8 cellular contexts compared by ENCODE assay signal in the genomic region with DNA sequence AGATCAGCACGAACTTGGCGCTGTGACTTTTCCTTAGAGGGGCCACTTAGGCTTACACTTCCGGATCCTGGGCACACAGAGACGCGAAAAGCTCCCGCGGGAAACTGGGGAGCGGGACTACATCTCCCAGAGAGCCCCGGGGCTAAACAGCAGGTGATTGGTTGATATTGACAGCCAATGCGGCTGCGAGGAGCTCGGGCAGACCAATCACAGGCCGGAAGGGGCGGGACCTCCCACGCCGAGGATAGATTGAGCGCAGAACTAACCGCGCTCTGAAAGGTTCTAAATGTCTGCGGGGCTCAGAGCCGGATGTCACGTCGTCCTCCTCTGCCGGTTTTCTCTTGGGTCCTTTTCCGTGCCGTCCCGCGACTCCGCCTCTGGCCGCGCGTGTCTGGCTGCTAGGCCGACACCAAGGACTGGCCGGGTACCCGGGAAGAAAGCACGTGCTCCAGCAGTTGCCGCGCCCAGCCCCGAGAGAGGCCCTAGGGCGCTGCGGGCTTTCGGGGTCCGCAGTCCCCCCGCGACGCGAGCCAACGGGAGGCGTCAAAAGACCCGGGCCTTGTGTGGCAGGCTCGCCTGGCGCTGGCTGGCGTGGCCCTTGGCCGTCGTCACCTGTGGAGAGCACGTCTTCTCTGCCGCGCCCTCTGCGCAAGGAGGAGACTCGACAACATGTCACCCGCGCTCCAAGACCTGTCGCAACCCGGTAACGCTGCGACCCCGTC. TPM values are rescaled to one million over a fixed set of nuclear protein-coding genes. Genes with fewer than 3 reads are reported as not detected.
DNase-seq lines count a peak whose midpoint lies in the region; ATAC-seq, FAIRE-seq and TF ChIP-seq lines count a peak whose summit lies in the region.

MTR (plus strand) TSS at position 258 of the 722 bp plus-strand sequence; CDS start at position 670, 412 bp downstream.

- BruUV-seq in OCI-LY7 (replicated peaks; lab: Mats Ljungman, UMichigan), result no TSS peak
- TSS peak; percentile 55 for BruUV-seq in endothelial cell of umbilical vein (replicated peaks; lab: Mats Ljungman, UMichigan)

- H3K4me2 ChIP-seq in OCI-LY7 (ENCODE audit: low read length) (peak within 1 kb of the TSS; percentile 80), endothelial cell of umbilical vein (ENCODE audit: insufficient read depth, low read length) (peak within 1 kb of the TSS; percentile 98)

- TF ChIP-seq POLR2A in endothelial cell of umbilical vein (IDR thresholded peaks at IDR 0.05; ENCODE audit: low read depth, low read length), result peak; percentile 89

- no peaks in the 10 kb centered on the region for H3K9me1 ChIP-seq in endothelial cell of umbilical vein (replicated peaks; ENCODE audit: control insufficient read depth, extremely low read depth, insufficient read depth, low read length)

- H3K9ac ChIP-seq in endothelial cell of umbilical vein (replicated peaks; ENCODE audit: extremely low read depth, insufficient read depth, low read length), result peak within 1 kb of the TSS; percentile 68

- TF ChIP-seq CTCF in D721Med (IDR thresholded peaks at IDR 0.05; ENCODE audit: insufficient read depth, missing control alignments), result no peak
- no peak for TF ChIP-seq CTCF in OCI-LY7 (conservative IDR thresholded peaks at IDR 0.05; ENCODE audit: low read length)
- no peak for TF ChIP-seq CTCF in endothelial cell of umbilical vein (IDR thresholded peaks at IDR 0.05; ENCODE audit: extremely low read depth in 1 of 2, insufficient read depth in 1 of 2, low read depth in 1 of 2, low read length in 2 of 2)

- POLR2A ChIA-PET in OCI-LY7 (lab: Charles Lee), result interaction anchor here (0.6 to 3.5 kb wide), 13 partner anchors 9 to 695 kb away, joined by 3 to 20 read pairs (median 4); partner anchors contain the start of gene HEATR1
- POLR2A ChIA-PET in endothelial cell of umbilical vein (lab: Charles Lee), result interaction anchor here (1.2 kb wide), 1 partner anchor 191 kb away, joined by 8 read pairs; the partner anchor contains the start of gene HEATR1

- H4K20me1 ChIP-seq in OCI-LY7 (ENCODE audit: insufficient read depth, low read length), result peaks cover 5% of the 10 kb centered on the region; the same call in 1 of the 2 replicates
- no peaks in the 10 kb centered on the region for H4K20me1 ChIP-seq in endothelial cell of umbilical vein (replicated peaks; ENCODE audit: control insufficient read depth, extremely low read depth, insufficient read depth, low read length)

- peaks cover 49% of the 10 kb centered on the region for H3K79me2 ChIP-seq in OCI-LY7 (ENCODE audit: insufficient read depth, low read depth, low read length)
- peaks cover 25% of the 10 kb centered on the region for H3K79me2 ChIP-seq in endothelial cell of umbilical vein (ENCODE audit: control insufficient read depth, insufficient read depth, low read length)

- FAIRE-seq in D721Med (lab: Jason Lieb, UNC), result peak; percentile 44
- FAIRE-seq in endothelial cell of umbilical vein (lab: Jason Lieb, UNC), result peak; percentile 95

- intact Hi-C loops in OCI-LY7 (cut with micrococcal nuclease; ENCODE audit: unreplicated experiment) (loop anchor here (1.0 to 5.0 kb wide), 3 partner anchors 191 to 928 kb away; partner anchors contain the start of genes ERO1B, HEATR1 and LYST), endothelial cell of umbilical vein (cut with micrococcal nuclease) (loop anchor here (1.0 to 5.0 kb wide), 7 partner anchors 61 to 653 kb away; partner anchors contain the start of genes ACTN2, ERO1B, GPR137B and HEATR1)

- H3K36me3 ChIP-seq in OCI-LY7 (ENCODE audit: insufficient read depth, low read length) (peaks cover 12% of the 10 kb centered on the region), endothelial cell of umbilical vein (ENCODE audit: control insufficient read depth in 2 of 2, extremely low read depth in 1 of 2, insufficient read depth in 2 of 2, low read length in 2 of 2) (no peaks in the 10 kb centered on the region)

- CTCF ChIA-PET in OCI-LY7 (lab: Charles Lee; ENCODE audit: unreplicated experiment) (interaction anchor here (0.9 kb wide), 1 partner anchor 37 kb away, joined by 3 read pairs; no protein-coding TSS in a partner anchor), endothelial cell of umbilical vein (lab: Charles Lee) (interaction anchor here (0.9 to 2.5 kb wide), 9 partner anchors 9 to 767 kb away, joined by 3 to 21 read pairs (median 4); partner anchors contain the start of gene HEATR1)

- H3K4me1 ChIP-seq in OCI-LY7 (ENCODE audit: insufficient read depth, low read length, poor library complexity, severe bottlenecking) (peaks cover 27% of the 10 kb centered on the region), endothelial cell of umbilical vein (ENCODE audit: control insufficient read depth, extremely low read depth, insufficient read depth, low read length) (peaks cover 11% of the 10 kb centered on the region)

- H3K27ac ChIP-seq in OCI-LY7 (ENCODE audit: low read depth, low read length, poor library complexity, severe bottlenecking), result peak within 1 kb of the TSS; percentile 77
- H3K27ac ChIP-seq in endothelial cell of umbilical vein (ENCODE audit: insufficient read depth, low read depth, low read length), result peak within 1 kb of the TSS; percentile 39

- DNase-seq in D721Med (ENCODE audit: insufficient read length, low spot score), result peak; percentile 87
- peak; percentile 98 for DNase-seq in HuH-7.5 (ENCODE audit: low spot score)
- peak; percentile 98 for DNase-seq in OCI-LY7 (ENCODE audit: low spot score)
- DNase-seq in activated T-cell treated with anti-CD3 and anti-CD28 coated beads for 1 hour (ENCODE audit: low read depth), result peak; percentile 91
- peak; percentile 98 for DNase-seq in endothelial cell of umbilical vein (ENCODE audit: low read depth, low spot score)
- DNase-seq in midbrain (lab: John Stamatoyannopoulos, UW), result peak; percentile 98
- DNase-seq in stimulated activated CD8-positive, alpha-beta memory T cell treated with anti-CD3 and anti-CD28 coated beads, Interleukin-2, amount 100 ng/mL, for 1 hour (ENCODE audit: low read depth in 2 of 2), result peak; percentile 89 to 92

- H3K9me2 ChIP-seq in OCI-LY7 (ENCODE audit: insufficient read depth, low read length), result no peaks in the 10 kb centered on the region

- dilution Hi-C loops in endothelial cell of umbilical vein (cut with MboI; ENCODE audit: extremely low pct_ligation_motif_present, low sequenced_read_pairs), result no loop called here

- H2AFZ ChIP-seq in OCI-LY7 (ENCODE audit: low read length), result peak within 1 kb of the TSS; percentile 100
- peak within 1 kb of the TSS; percentile 81 for H2AFZ ChIP-seq in endothelial cell of umbilical vein (ENCODE audit: low read depth, low read length)

- H3K4me3 ChIP-seq in OCI-LY7 (ENCODE audit: low read depth, low read length, poor library complexity, severe bottlenecking), result peak within 1 kb of the TSS; percentile 99
- peak within 1 kb of the TSS; percentile 50 to 92 (median 85) for H3K4me3 ChIP-seq in endothelial cell of umbilical vein (replicated peaks in 1 of 3; ENCODE audit: insufficient read depth in 1 of 3, low read depth in 1 of 3, low read length in 3 of 3)

- no peaks in the 10 kb centered on the region for H3K27me3 ChIP-seq in endothelial cell of umbilical vein (ENCODE audit: control insufficient read depth in 2 of 2, insufficient read depth in 2 of 2, low read length in 2 of 2)

- peak; percentile 99 for ATAC-seq in GM21526 (IDR thresholded peaks at IDR 0.05; ENCODE audit: low FRiP score, unreplicated experiment)

- H3K9me3 ChIP-seq in OCI-LY7 (ENCODE audit: low read length), result no peaks in the 10 kb centered on the region; the same call in 1 of the 2 replicates
- no peaks in the 10 kb centered on the region for H3K9me3 ChIP-seq in endothelial cell of umbilical vein (replicated peaks; ENCODE audit: control insufficient read depth, insufficient read depth, low read length)

TF ChIP-seq in endothelial cell of umbilical vein, 7 proteins besides CTCF, POLR2A, EP300 and RAD21:
- no peak for TF ChIP-seq JUN (IDR thresholded peaks at IDR 0.05; ENCODE audit: borderline replicate concordance, insufficient read depth, insufficient read length, low read depth)
- TF ChIP-seq POLR2AphosphoS5 (IDR thresholded peaks at IDR 0.05; ENCODE audit: insufficient read depth, low read depth, low read length), result peak; percentile 85
- peak; percentile 71 for TF ChIP-seq MAX (IDR thresholded peaks at IDR 0.05; ENCODE audit: insufficient read depth, insufficient read length)

RNA-seq across cellular contexts. Expression of gene MTR, which starts in this region (rescaled TPM):
- total RNA-seq in OCI-LY7 (2014; rRNA removed; shearing (Covaris generic)), result 22.3 and 23.0 TPM in 2 replicates
- total RNA-seq in OCI-LY7 (2022) (59.0 and 63.8 TPM in 2 replicates), endothelial cell of umbilical vein (41.8 and 45.2 TPM in 2 replicates)
- polyA plus RNA-seq in endothelial cell of umbilical vein, result 5.3 and 6.7 TPM in 2 replicates
- 6.9 TPM in 2 replicates for polyA plus RNA-seq in endothelial cell of umbilical vein (2011; cell fraction: cytosol; rRNA removed)
- 27.1 and 27.3 TPM in 2 replicates for polyA plus RNA-seq in endothelial cell of umbilical vein (2011; cell fraction: nucleus; rRNA removed)
- 20.3 and 24.1 TPM in 2 replicates for polyA plus RNA-seq in endothelial cell of umbilical vein (2012)
- polyA minus RNA-seq in endothelial cell of umbilical vein, result 33.6 and 34.1 TPM in 2 replicates
- 15.2 TPM for polyA minus RNA-seq in endothelial cell of umbilical vein (2011; cell fraction: cytosol; rRNA and poly(A)+ RNA removed)
- 25.5 and 36.7 TPM in 2 replicates for polyA minus RNA-seq in endothelial cell of umbilical vein (2011; cell fraction: nucleus; rRNA and poly(A)+ RNA removed)

Comparison
In these comparisons a context has a peak if more than half of its experiments do, and no peak if none do; other contexts are left out.
1. Peak in every context shown above with its lines: DNase-seq, ATAC-seq, H3K4me3 ChIP-seq and H3K27ac ChIP-seq.